15 cellular contexts compared by ENCODE assay signal in genomic region chr18:74459877-74460276, GRCh38. TPM values are rescaled to one million over a fixed set of nuclear protein-coding genes. Genes with fewer than 3 reads are reported as not detected.
DNase-seq lines count a peak whose midpoint lies in the region; ATAC-seq, FAIRE-seq and TF ChIP-seq lines count a peak whose summit lies in the region.
"Had no signal": no experiment of that assay in that cellular context is flagged by ENCODE, and none has a peak within 500 bp of the region (broad histone marks: within the 10 kb centered on the region; RNA-seq: fewer than 3 reads in every experiment).

No MANE protein-coding gene starts in this region.

- H3K4me1 Mint-ChIP-seq in naive thymus-derived CD4-positive, alpha-beta T cell = peaks cover 0 to 32% (median 28%) of the 10 kb centered on the region in 7 donors

- H3K27me3 ChIP-seq in AG04450 (ENCODE audit: control insufficient read depth, insufficient read depth, low read length) (peaks cover 50% of the 10 kb centered on the region), small intestine (ENCODE audit: control insufficient read depth in 2 of 2, insufficient read depth in 2 of 2, low read length in 2 of 2) (peaks cover 5 to 9% of the 10 kb centered on the region in 2 donors)
- no peaks in the 10 kb centered on the region for H3K27me3 ChIP-seq in naive thymus-derived CD4-positive, alpha-beta T cell (ENCODE audit: control insufficient read depth in 2 of 2, insufficient read depth in 2 of 2, low read length in 2 of 2)

- no peak overlapping the region for H3K4me3 ChIP-seq in AG04450 (ENCODE audit: low read depth, low read length)
- no peak overlapping the region for H3K4me3 ChIP-seq in HFF-Myc (replicated peaks; ENCODE audit: low read depth, low read length)
- H3K4me3 ChIP-seq in naive thymus-derived CD4-positive, alpha-beta T cell (ENCODE audit: low read length) = no peak overlapping the region
- no peak overlapping the region for H3K4me3 ChIP-seq in small intestine (ENCODE audit: low read depth in 1 of 2, low read length in 2 of 2)
- H3K4me3 ChIP-seq: gastroesophageal sphincter had no signal

- H3K4me1 ChIP-seq in naive thymus-derived CD4-positive, alpha-beta T cell (ENCODE audit: control insufficient read depth in 2 of 2, insufficient read depth in 2 of 2, low read length in 2 of 2) = peaks cover 0 to 4% of the 10 kb centered on the region in 2 donors
- no peaks in the 10 kb centered on the region for H3K4me1 ChIP-seq in small intestine (ENCODE audit: control insufficient read depth in 2 of 2, insufficient read depth in 1 of 2, low read depth in 1 of 2, low read length in 1 of 2)

- H3K9me3 ChIP-seq in AG04450 (ENCODE audit: control insufficient read depth, insufficient read depth, low read length) (no peaks in the 10 kb centered on the region; the same call in 1 of the 2 replicates), small intestine (ENCODE audit: control insufficient read depth, low read depth) (no peaks in the 10 kb centered on the region)
- H3K9me3 ChIP-seq in naive thymus-derived CD4-positive, alpha-beta T cell (ENCODE audit: control insufficient read depth in 2 of 3, low read length in 3 of 3) = no peaks in the 10 kb centered on the region
- H3K9me3 ChIP-seq: gastroesophageal sphincter had no signal

- TF ChIP-seq CTCF in AG04450 (IDR thresholded peaks at IDR 0.05; ENCODE audit: low read depth, low read length) = peak; percentile 37
- peak; percentile 41 for TF ChIP-seq CTCF in HFF-Myc (IDR thresholded peaks at IDR 0.05; ENCODE audit: low read depth, low read length, missing control alignments)

- CTCF ChIA-PET in AG04450 (lab: Charles Lee) = no interaction called here
- CTCF ChIA-PET in naive thymus-derived CD4-positive, alpha-beta T cell (lab: Charles Lee) = interaction anchor here (1.2 kb wide), 1 partner anchor 118 kb away, joined by 3 read pairs; no protein-coding TSS in a partner anchor

- intact Hi-C loops in posterior vena cava (cut with DNase I) = no loop called here
- intact Hi-C loops in naive thymus-derived CD4-positive, alpha-beta T cell (cut with micrococcal nuclease) = no loop called here

- H3K27me3 Mint-ChIP-seq in naive thymus-derived CD4-positive, alpha-beta T cell = peaks cover 15 to 57% (median 24%) of the 10 kb centered on the region in 5 donors

- H3K9me3 Mint-ChIP-seq in naive thymus-derived CD4-positive, alpha-beta T cell = no peaks in the 10 kb centered on the region
- H3K9me3 Mint-ChIP-seq: activated B cell treated with CpG ODN at 0.5 μM for 24 hours; activated T-helper 1 cell treated with anti-CD3 and anti-CD28 coated beads, Interleukin-12 subunit alpha, Interleukin-12 subunit beta, Interleukin-2, Interleukin-4 antibody, amounts not matched to agents 30 ng/mL and 10 ng/mL and 1 ng/mL, durations not matched to agents 14 hours and 24 hours and 36 hours; CD4-positive, alpha-beta T cell had no signal

- no peak overlapping the region for H3K4me3 Mint-ChIP-seq in naive thymus-derived CD4-positive, alpha-beta T cell
- H3K4me3 Mint-ChIP-seq: activated B cell treated with CpG ODN at 0.5 μM for 24 hours; activated T-helper 1 cell treated with anti-CD3 and anti-CD28 coated beads, Interleukin-12 subunit alpha, Interleukin-12 subunit beta, Interleukin-2, Interleukin-4 antibody, amounts not matched to agents 30 ng/mL and 10 ng/mL and 1 ng/mL, durations not matched to agents 14 hours and 24 hours and 36 hours; CD4-positive, alpha-beta T cell had no signal

- H3K36me3 ChIP-seq in naive thymus-derived CD4-positive, alpha-beta T cell (ENCODE audit: control insufficient read depth in 2 of 3, insufficient read depth in 3 of 3, low read length in 3 of 3) = no peaks in the 10 kb centered on the region
- H3K36me3 ChIP-seq in small intestine (ENCODE audit: control insufficient read depth in 2 of 2, insufficient read depth in 2 of 2, low read length in 2 of 2) = no peaks in the 10 kb centered on the region
- H3K36me3 ChIP-seq: gastroesophageal sphincter had no signal

- ATAC-seq in naive thymus-derived CD4-positive, alpha-beta T cell = no peak
- ATAC-seq: gastroesophageal sphincter had no signal

- H3K27ac ChIP-seq in AG04450 (ENCODE audit: low read depth, low read length) = no peak overlapping the region
- peak overlapping the region; percentile 95 for H3K27ac ChIP-seq in cingulate gyrus (ENCODE audit: low read depth, low read length)
- H3K27ac ChIP-seq in naive thymus-derived CD4-positive, alpha-beta T cell (ENCODE audit: low read depth, low read length) = no peak overlapping the region
- H3K27ac ChIP-seq in small intestine (ENCODE audit: low read depth in 1 of 2, low read length in 1 of 2) = no peak overlapping the region
- H3K27ac ChIP-seq: gastroesophageal sphincter had no signal

- DNase-seq in AG04450 (ENCODE audit: low read depth, low spot score) (no peak), HFF-Myc (ENCODE audit: extremely low read depth, low read depth) (no peak), midbrain (lab: John Stamatoyannopoulos, UW) (peak; percentile 35), posterior vena cava (ENCODE audit: low spot score) (no peak), NCI-H1930 (lab: John Stamatoyannopoulos, UW) (no peak), small intestine (no peak)
- no peak for DNase-seq in naive thymus-derived CD4-positive, alpha-beta T cell
- DNase-seq: activated B cell treated with CpG ODN at 0.5 μM for 24 hours; CD4-positive, alpha-beta T cell; NCI-H187 treated with DMSO at 0.1 percent for 48 hours had no signal

- POLR2A ChIA-PET in AG04450 (lab: Yijun Ruan, JAX) = no interaction called here
- POLR2A ChIA-PET in naive thymus-derived CD4-positive, alpha-beta T cell (lab: Charles Lee) = interaction anchor here (1.0 kb wide), 1 partner anchor 13 kb away, joined by 3 read pairs; no protein-coding TSS in a partner anchor

- no peak for FAIRE-seq in small intestine (lab: Jason Lieb, UNC)

- H3K27ac Mint-ChIP-seq in naive thymus-derived CD4-positive, alpha-beta T cell = no peak overlapping the region
- H3K27ac Mint-ChIP-seq: activated B cell treated with CpG ODN at 0.5 μM for 24 hours; activated T-helper 1 cell treated with anti-CD3 and anti-CD28 coated beads, Interleukin-12 subunit alpha, Interleukin-12 subunit beta, Interleukin-2, Interleukin-4 antibody, amounts not matched to agents 30 ng/mL and 10 ng/mL and 1 ng/mL, durations not matched to agents 14 hours and 24 hours and 36 hours; CD4-positive, alpha-beta T cell had no signal

- no peaks in the 10 kb centered on the region for H3K36me3 Mint-ChIP-seq in naive thymus-derived CD4-positive, alpha-beta T cell

- 70 to 75% (median 71%) methylated on average over 7 of the region's 7 CpGs for WGBS in small intestine, 3 donors

RNA-seq across cellular contexts. Expression of gene DIPK1C, which starts 2.8 kb away (rescaled TPM):
- polyA plus RNA-seq in AG04450 (2011; rRNA removed) (not detected in 2 replicates), small intestine (under 1 TPM in 1 of 3 donors, not detected in 2; 0.43 TPM)
- polyA minus RNA-seq in AG04450 (2011; rRNA and poly(A)+ RNA removed) = not detected in 2 replicates
- total RNA-seq in posterior vena cava = not detected
- not detected for total RNA-seq in naive thymus-derived CD4-positive, alpha-beta T cell
- polyA plus RNA-seq in naive thymus-derived CD4-positive, alpha-beta T cell = not detected
- total RNA-seq: activated B cell treated with CpG ODN at 0.5 μM for 24 hours; activated T-helper 1 cell treated with anti-CD3 and anti-CD28 coated beads, Interleukin-12 subunit alpha, Interleukin-12 subunit beta, Interleukin-2, Interleukin-4 antibody, amounts not matched to agents 30 ng/mL and 10 ng/mL and 1 ng/mL, durations not matched to agents 14 hours and 24 hours and 36 hours; CD4-positive, alpha-beta T cell; HT-29; mesenteric fat pad had no signal

RNA-seq across cellular contexts. Expression of gene CNDP2, which starts 36.3 kb away (rescaled TPM):
- polyA plus RNA-seq in AG04450 (2011; rRNA removed) (74.1 and 74.2 TPM in 2 replicates), small intestine (100 to 1,000 TPM; 215 to 423 (median 340) TPM)
- 68.2 and 85.2 TPM in 2 replicates for polyA minus RNA-seq in AG04450 (2011; rRNA and poly(A)+ RNA removed)
- total RNA-seq in posterior vena cava = 10 to 100 TPM; 73.5 to 75.0 TPM
- total RNA-seq in naive thymus-derived CD4-positive, alpha-beta T cell = 100 to 1,000 TPM; 112 to 169 (median 148) TPM
- polyA plus RNA-seq in naive thymus-derived CD4-positive, alpha-beta T cell = 100 to 1,000 TPM in 1 of 2 donors, 10 to 100 TPM in 1; 87.7 to 131 TPM
